ENCODE assay signal across 18 cellular contexts in genomic region chr20:48191200-48191599, GRCh38.
A peak's percentile ranks its signal among the peaks of the same experiment; 100 is the strongest.
DNase-seq lines count a peak whose midpoint lies in the region; ATAC-seq and TF ChIP-seq lines count a peak whose summit lies in the region.
"Had no signal": no experiment of that assay in that cellular context is flagged by ENCODE, and none has a peak within 500 bp of the region (broad histone marks: within the 10 kb centered on the region; RNA-seq: fewer than 3 reads in every experiment).

No MANE protein-coding gene starts in this region.

- no TSS peak for BruUV-seq in Calu3 (replicated peaks; lab: Mats Ljungman, UMichigan)

- H3K9ac ChIP-seq in mucosa of rectum (ENCODE audit: low read depth in 1 of 2, low read length in 2 of 2) = no peak overlapping the region

- DNase-seq in Calu3 (peak; percentile 28), RKO (ENCODE audit: low spot score) (peak; percentile 34)
- no peak for DNase-seq in CD8-positive, alpha-beta memory T cell
- no peak for DNase-seq in activated T-cell treated with anti-CD3 and anti-CD28 coated beads, Interleukin-2, amount 50 U/mL, for 24 hours
- DNase-seq in effector CD4-positive, alpha-beta T cell = no peak
- DNase-seq: activated CD4-positive, alpha-beta T cell treated with anti-CD3 and anti-CD28 coated beads, Interleukin-2, amount 10 ng/mL, durations not matched to agents 24 days and 14 days; COR-L47; foreskin melanocyte; GF-D8; MG63; NCI-H2029; NCI-H510A; nephron progenitor cell had no signal

- no peak overlapping the region for H3K27ac Mint-ChIP-seq in Calu3 (ENCODE audit: unreplicated experiment)
- no peak overlapping the region for H3K27ac Mint-ChIP-seq in CD8-positive, alpha-beta memory T cell
- no peak overlapping the region for H3K27ac Mint-ChIP-seq in activated T-cell treated with anti-CD3 and anti-CD28 coated beads, Interleukin-2, amount 50 U/mL, for 24 hours
- H3K27ac Mint-ChIP-seq: activated CD4-positive, alpha-beta T cell treated with anti-CD3 and anti-CD28 coated beads, Interleukin-2, amount 10 ng/mL, durations not matched to agents 24 days and 14 days; activated naive CD4-positive, alpha-beta T cell treated with anti-CD3 and anti-CD28 coated beads, Interleukin-2, amount 50 U/mL, for 24 hours; nephron progenitor cell had no signal

- H3K27me3 Mint-ChIP-seq in Calu3 (ENCODE audit: unreplicated experiment) = peaks cover 15% of the 10 kb centered on the region
- H3K27me3 Mint-ChIP-seq in CD8-positive, alpha-beta memory T cell = peaks cover 7 to 13% of the 10 kb centered on the region in 2 donors
- H3K27me3 Mint-ChIP-seq in activated T-cell treated with anti-CD3 and anti-CD28 coated beads, Interleukin-2, amount 50 U/mL, for 24 hours = no peaks in the 10 kb centered on the region
- H3K27me3 Mint-ChIP-seq: activated CD4-positive, alpha-beta T cell treated with anti-CD3 and anti-CD28 coated beads, Interleukin-2, amount 10 ng/mL, durations not matched to agents 24 days and 14 days; activated naive CD4-positive, alpha-beta T cell treated with anti-CD3 and anti-CD28 coated beads, Interleukin-2, amount 50 U/mL, for 24 hours had no signal

- peak overlapping the region in 1 of 2 donors; percentile 33 for H3K4me3 ChIP-seq in mucosa of rectum (ENCODE audit: low read length in 2 of 2)
- no peak overlapping the region for H3K4me3 ChIP-seq in CD8-positive, alpha-beta memory T cell (ENCODE audit: low read length)
- H3K4me3 ChIP-seq: MG63 had no signal

- CTCF ChIA-PET in Calu3 (lab: Charles Lee) = interaction anchor here (0.7 to 2.3 kb wide), 2 partner anchors 92 to 429 kb away, joined by 3 to 8 read pairs; no protein-coding TSS in a partner anchor
- CTCF ChIA-PET in CD8-positive, alpha-beta memory T cell (lab: Charles Lee) = no interaction called here

- peaks cover 21% of the 10 kb centered on the region for H3K4me1 Mint-ChIP-seq in Calu3 (ENCODE audit: low read depth, unreplicated experiment)
- no peaks in the 10 kb centered on the region for H3K4me1 Mint-ChIP-seq in CD8-positive, alpha-beta memory T cell
- H3K4me1 Mint-ChIP-seq in activated T-cell treated with anti-CD3 and anti-CD28 coated beads, Interleukin-2, amount 50 U/mL, for 24 hours (ENCODE audit: low read depth) = no peaks in the 10 kb centered on the region
- H3K4me1 Mint-ChIP-seq: activated CD4-positive, alpha-beta T cell treated with anti-CD3 and anti-CD28 coated beads, Interleukin-2, amount 10 ng/mL, durations not matched to agents 24 days and 14 days; activated naive CD4-positive, alpha-beta T cell treated with anti-CD3 and anti-CD28 coated beads, Interleukin-2, amount 50 U/mL, for 24 hours had no signal

- no peaks in the 10 kb centered on the region for H3K9me3 ChIP-seq in mucosa of rectum (ENCODE audit: control insufficient read depth in 2 of 2, low read length in 2 of 2)
- no peaks in the 10 kb centered on the region for H3K9me3 ChIP-seq in CD8-positive, alpha-beta memory T cell (ENCODE audit: low read length)

- H3K9me3 Mint-ChIP-seq in Calu3 (ENCODE audit: low read depth, unreplicated experiment) = no peaks in the 10 kb centered on the region
- H3K9me3 Mint-ChIP-seq in CD8-positive, alpha-beta memory T cell = no peaks in the 10 kb centered on the region
- H3K9me3 Mint-ChIP-seq in activated T-cell treated with anti-CD3 and anti-CD28 coated beads, Interleukin-2, amount 50 U/mL, for 24 hours = no peaks in the 10 kb centered on the region
- H3K9me3 Mint-ChIP-seq: activated CD4-positive, alpha-beta T cell treated with anti-CD3 and anti-CD28 coated beads, Interleukin-2, amount 10 ng/mL, durations not matched to agents 24 days and 14 days; activated naive CD4-positive, alpha-beta T cell treated with anti-CD3 and anti-CD28 coated beads, Interleukin-2, amount 50 U/mL, for 24 hours had no signal

- no peaks in the 10 kb centered on the region for H3K27me3 ChIP-seq in mucosa of rectum (ENCODE audit: control insufficient read depth in 2 of 2, insufficient read depth in 2 of 2, low read length in 2 of 2)
- no peaks in the 10 kb centered on the region for H3K27me3 ChIP-seq in CD8-positive, alpha-beta memory T cell (ENCODE audit: insufficient read depth, low read length, poor library complexity, severe bottlenecking)
- H3K27me3 ChIP-seq: MG63 had no signal

- peak overlapping the region; percentile 8 to 64 for H3K27ac ChIP-seq in mucosa of rectum (ENCODE audit: low read depth in 2 of 2, low read length in 2 of 2)
- H3K27ac ChIP-seq in CD8-positive, alpha-beta memory T cell (ENCODE audit: low read depth, low read length) = no peak overlapping the region

- intact Hi-C loops in Calu3 (cut with micrococcal nuclease; ENCODE audit: unreplicated experiment) = no loop called here

- TF ChIP-seq CTCF in Calu3 (IDR thresholded peaks at IDR 0.05; ENCODE audit: unreplicated experiment) = no peak

- H3K4me3 Mint-ChIP-seq in Calu3 (ENCODE audit: low read depth, unreplicated experiment) = no peak overlapping the region
- H3K4me3 Mint-ChIP-seq in CD8-positive, alpha-beta memory T cell = no peak overlapping the region
- H3K4me3 Mint-ChIP-seq in activated T-cell treated with anti-CD3 and anti-CD28 coated beads, Interleukin-2, amount 50 U/mL, for 24 hours = no peak overlapping the region
- H3K4me3 Mint-ChIP-seq: activated CD4-positive, alpha-beta T cell treated with anti-CD3 and anti-CD28 coated beads, Interleukin-2, amount 10 ng/mL, durations not matched to agents 24 days and 14 days; activated naive CD4-positive, alpha-beta T cell treated with anti-CD3 and anti-CD28 coated beads, Interleukin-2, amount 50 U/mL, for 24 hours; nephron progenitor cell had no signal

- ATAC-seq in esophagus mucosa = peak; percentile 32
- ATAC-seq in GM18517 (IDR thresholded peaks at IDR 0.05; ENCODE audit: unreplicated experiment) = no peak
- ATAC-seq: SK-N-SH treated with all-trans-retinoic acid at 6 μM for 48 hours had no signal

- no peaks in the 10 kb centered on the region for H3K36me3 Mint-ChIP-seq in Calu3 (ENCODE audit: insufficient read depth, unreplicated experiment)
- H3K36me3 Mint-ChIP-seq in CD8-positive, alpha-beta memory T cell = no peaks in the 10 kb centered on the region
- H3K36me3 Mint-ChIP-seq in activated T-cell treated with anti-CD3 and anti-CD28 coated beads, Interleukin-2, amount 50 U/mL, for 24 hours (ENCODE audit: low read depth) = no peaks in the 10 kb centered on the region
- H3K36me3 Mint-ChIP-seq: activated naive CD4-positive, alpha-beta T cell treated with anti-CD3 and anti-CD28 coated beads, Interleukin-2, amount 50 U/mL, for 24 hours had no signal

- H3K4me1 ChIP-seq in mucosa of rectum (ENCODE audit: control insufficient read depth in 2 of 2, insufficient read depth in 2 of 2, low read length in 2 of 2) = peaks cover 16 to 18% of the 10 kb centered on the region in 2 donors
- H3K4me1 ChIP-seq in CD8-positive, alpha-beta memory T cell (ENCODE audit: insufficient read depth, low read length) = no peaks in the 10 kb centered on the region

- no peaks in the 10 kb centered on the region for H3K36me3 ChIP-seq in mucosa of rectum (ENCODE audit: control insufficient read depth in 2 of 2, insufficient read depth in 2 of 2, low read length in 2 of 2)
- H3K36me3 ChIP-seq in CD8-positive, alpha-beta memory T cell (ENCODE audit: insufficient read depth, low read length) = no peaks in the 10 kb centered on the region
- H3K36me3 ChIP-seq: MG63 had no signal

- POLR2A ChIA-PET in CD8-positive, alpha-beta memory T cell (lab: Charles Lee) = no interaction called here

Comparison
In these comparisons a context has a peak if more than half of its experiments do, and no peak if none do; other contexts are left out.
1. DNase-seq: peak in Calu3 (single experiment) and RKO (single experiment); none in CD8-positive, alpha-beta memory T cell (0 of 5), activated T-cell treated with anti-CD3 and anti-CD28 coated beads, Interleukin-2, amount 50 U/mL, for 24 hours (single experiment) and effector CD4-positive, alpha-beta T cell (single experiment).